Comparison of ENCODE assay signal across 8 cellular contexts in genomic region chr9:136886610-136887597, GRCh38. TPM values are rescaled to one million over a fixed set of nuclear protein-coding genes. Genes with fewer than 3 reads are reported as not detected.
DNase-seq lines count a peak whose midpoint lies in the region; ATAC-seq and TF ChIP-seq lines count a peak whose summit lies in the region.

No MANE protein-coding gene starts in this region.

- DNase-seq in COLO668 (lab: John Stamatoyannopoulos, UW; ENCODE audit: unreplicated experiment), result peak; percentile 83
- DNase-seq in T-helper 22 cell (ENCODE audit: low read depth), result peak; percentile 71
- DNase-seq in memory B cell (ENCODE audit: low spot score in 2 of 2), result peak in 1 of 2 donors; percentile 35
- peak; percentile 28 for DNase-seq in testis
- no peak for DNase-seq in pons (ENCODE audit: low spot score)

- H3K9me3 Mint-ChIP-seq in memory B cell, result no peaks in the 10 kb centered on the region

- H3K9ac ChIP-seq in duodenal mucosa (ENCODE audit: low read depth in 1 of 2, low read length in 2 of 2), result peak overlapping the region; percentile 67 to 84

- TF ChIP-seq POLR2A in testis (IDR thresholded peaks at IDR 0.05), result no peak

- peak; percentile 24 for ATAC-seq in GM19025 (IDR thresholded peaks at IDR 0.05; ENCODE audit: low read depth, unreplicated experiment)
- ATAC-seq in HG03159 (IDR thresholded peaks at IDR 0.05; ENCODE audit: unreplicated experiment), result peak; percentile 25
- ATAC-seq in memory B cell (ENCODE audit: low read depth), result peak; percentile 53

- H3K27ac Mint-ChIP-seq in memory B cell, result peak overlapping the region; percentile 91

- H3K27me3 Mint-ChIP-seq in memory B cell, result no peaks in the 10 kb centered on the region

- intact Hi-C loops in testis (cut with DNase I; ENCODE audit: low total_unique reads), result no loop called here

- peaks cover 17% of the 10 kb centered on the region for H3K4me1 Mint-ChIP-seq in memory B cell

- H3K9me3 ChIP-seq in duodenal mucosa (ENCODE audit: control insufficient read depth in 1 of 2, low read length in 2 of 2) (no peaks in the 10 kb centered on the region), testis (no peaks in the 10 kb centered on the region)

- no peak for TF ChIP-seq CTCF in testis (IDR thresholded peaks at IDR 0.05)

- no peaks in the 10 kb centered on the region for H3K36me3 Mint-ChIP-seq in memory B cell

- H3K27me3 ChIP-seq in duodenal mucosa (ENCODE audit: control insufficient read depth in 1 of 2, insufficient read depth in 2 of 2, low read length in 2 of 2) (no peaks in the 10 kb centered on the region), testis (no peaks in the 10 kb centered on the region)

- H3K27ac ChIP-seq in duodenal mucosa (ENCODE audit: low read depth, low read length) (peak overlapping the region; percentile 66), testis (peak overlapping the region; percentile 86 to 91)

- H3K36me3 ChIP-seq in duodenal mucosa (ENCODE audit: control insufficient read depth in 1 of 2, insufficient read depth in 2 of 2, low read length in 2 of 2) (peaks cover 0 to 14% of the 10 kb centered on the region in 2 donors), testis (ENCODE audit: low read depth, missing control alignments) (no peaks in the 10 kb centered on the region)

- peak overlapping the region; percentile 87 for H3K4me3 Mint-ChIP-seq in memory B cell

- H3K4me3 ChIP-seq in duodenal mucosa (ENCODE audit: low read depth in 1 of 2, low read length in 2 of 2) (peak overlapping the region; percentile 67 to 72), testis (peak overlapping the region; percentile 90 to 92)

- WGBS in testis, 2 donors, result 0 to 2% methylated on average over 19 to 38 of the region's 76 CpGs

- H3K4me1 ChIP-seq in duodenal mucosa (ENCODE audit: control insufficient read depth in 1 of 2, insufficient read depth in 2 of 2, low read length in 2 of 2) (peaks cover 28 to 31% of the 10 kb centered on the region in 2 donors), testis (peaks cover 8% of the 10 kb centered on the region)

RNA-seq across cellular contexts. Expression of gene TRAF2, which starts 0.6 kb away (rescaled TPM):
- 10 to 100 TPM; 23.7 to 32.9 TPM for total RNA-seq in testis
- 21.9 TPM for polyA plus RNA-seq in testis (ENCODE audit: insufficient read depth, low read depth, low replicate concordance)

RNA-seq across cellular contexts. Expression of gene EDF1, which starts 20.8 kb away (rescaled TPM):
- total RNA-seq in testis, result 100 to 1,000 TPM; 278 to 330 TPM
- 368 TPM for polyA plus RNA-seq in testis (ENCODE audit: insufficient read depth, low read depth, low replicate concordance)

RNA-seq across cellular contexts. Expression of gene MAMDC4, which starts 34.8 kb away (rescaled TPM):
- 10 to 100 TPM; 18.3 to 21.9 TPM for total RNA-seq in testis
- 8.1 TPM for polyA plus RNA-seq in testis (ENCODE audit: insufficient read depth, low read depth, low replicate concordance)

RNA-seq across cellular contexts. Expression of gene PHPT1, which starts 37.7 kb away (rescaled TPM):
- 100 to 1,000 TPM; 134 to 146 TPM for total RNA-seq in testis
- polyA plus RNA-seq in testis (ENCODE audit: insufficient read depth, low read depth, low replicate concordance), result 146 TPM

RNA-seq across cellular contexts. Expression of gene AJM1, which starts 44.6 kb away (rescaled TPM):
- total RNA-seq in testis, result 10 to 100 TPM; 13.1 to 24.6 TPM
- 4.0 TPM for polyA plus RNA-seq in testis (ENCODE audit: insufficient read depth, low read depth, low replicate concordance)
